In genomic region chr9:127340721-127341120, GRCh38 we compare ENCODE assay signal across 28 cellular contexts. TPM values are rescaled to one million over a fixed set of nuclear protein-coding genes. Genes with fewer than 3 reads are reported as not detected.
DNase-seq lines count a peak whose midpoint lies in the region; ATAC-seq and TF ChIP-seq lines count a peak whose summit lies in the region.
"Had no signal": no experiment of that assay in that cellular context is flagged by ENCODE, and none has a peak within 500 bp of the region (broad histone marks: within the 10 kb centered on the region; RNA-seq: fewer than 3 reads in every experiment).

No MANE protein-coding gene starts in this region.

- no peak for ATAC-seq in activated T-helper 17 cell treated with anti-CD3 and anti-CD28 coated beads, Interleukin-2, amount 50 U/mL, for 72 hours (replicated peaks)
- ATAC-seq in gastroesophageal sphincter (peak; percentile 16), psoas muscle (no peak)
- ATAC-seq: body of pancreas had no signal

- WGBS in GM23248 (ENCODE audit: low coverage in 1 of 2, low lambda C conversion rate in 2 of 2, missing lambda C conversion rate in 2 of 2), 2 experiments: 30 to 33% methylated on average over 2 of the region's 2 CpGs
- 67 to 80% methylated on average over 1 of the region's 2 CpGs for WGBS in gastroesophageal sphincter (ENCODE audit: low coverage in 1 of 2), 2 donors
- 45 to 65% (median 59%) methylated on average over 2 of the region's 2 CpGs for WGBS in psoas muscle, 3 donors

- H2AFZ ChIP-seq in GM23248: no peak overlapping the region

- no peak overlapping the region for H3K4me2 ChIP-seq in GM23248 (ENCODE audit: unreplicated experiment)
- H3K4me2 ChIP-seq: BLaER1, SK-N-SH had no signal

- H3K27me3 Mint-ChIP-seq in activated T-helper 17 cell treated with anti-CD3 and anti-CD28 coated beads, Interleukin-2, amount 50 U/mL, for 72 hours: no peaks in the 10 kb centered on the region

- H3K9me3 Mint-ChIP-seq in activated T-helper 17 cell treated with anti-CD3 and anti-CD28 coated beads, Interleukin-2, amount 50 U/mL, for 72 hours: no peaks in the 10 kb centered on the region
- H3K9me3 Mint-ChIP-seq: naive B cell; T-helper 2 cell treated with Interferon-gamma antibody and Interleukin-4, amounts not matched to agents 5 μg/mL and 100 μg/mL, for 36 hours had no signal

- H3K36me3 Mint-ChIP-seq in activated T-helper 17 cell treated with anti-CD3 and anti-CD28 coated beads, Interleukin-2, amount 50 U/mL, for 72 hours (ENCODE audit: low read depth): no peaks in the 10 kb centered on the region

- TF ChIP-seq CTCF in gastroesophageal sphincter (IDR thresholded peaks at IDR 0.05) (no peak), psoas muscle (IDR thresholded peaks at IDR 0.05) (no peak), colonic mucosa (IDR thresholded peaks at IDR 0.05) (no peak), dorsolateral prefrontal cortex (IDR thresholded peaks at IDR 0.05 in 54 of 56, conservative IDR thresholded peaks at IDR 0.05 in 2 of 56; ENCODE audit: low read depth in 1 of 56, partially characterized antibody in 56 of 56) (no peak)

- no peak for TF ChIP-seq POLR2A in gastroesophageal sphincter (IDR thresholded peaks at IDR 0.05)

- no peak for TF ChIP-seq EP300 in gastroesophageal sphincter (IDR thresholded peaks at IDR 0.05)

- peak; percentile 5 for DNase-seq in GM23248
- DNase-seq in psoas muscle: peak in 1 of 2 donors; percentile 61
- DNase-seq in colonic mucosa: no peak
- no peak for DNase-seq in NCI-H2171 treated with DMSO at 0.1 percent for 48 hours (lab: John Stamatoyannopoulos, UW)
- DNase-seq in activated CD4-positive, alpha-beta T cell treated with anti-CD3 and anti-CD28 coated beads, Interleukin-2, amount 50 U/mL, for 1 hour: no peak
- DNase-seq in dorsolateral prefrontal cortex: no peak
- DNase-seq: ACHN; activated CD8-positive, alpha-beta memory T cell treated with anti-CD3 and anti-CD28 coated beads, Interleukin-2, amount 50 U/mL, for 4 hours; Caco-2; cortex of kidney; DND-41; H7; mesendoderm; naive B cell; NCI-H2107; occipital lobe; Peyer's patch; SK-N-SH; spleen; stimulated activated CD4-positive, alpha-beta T cell treated with anti-CD3 and anti-CD28 coated beads, Interleukin-4, amount 100 ng/mL, for 1 hour; stimulated activated naive CD4-positive, alpha-beta T cell treated with Interleukin-2 at 50 U/mL for 16 hours; WERI-Rb-1 had no signal

- no peaks in the 10 kb centered on the region for H3K4me1 Mint-ChIP-seq in activated T-helper 17 cell treated with anti-CD3 and anti-CD28 coated beads, Interleukin-2, amount 50 U/mL, for 72 hours
- H3K4me1 Mint-ChIP-seq: naive B cell had no signal

- H3K79me2 ChIP-seq in GM23248 (ENCODE audit: insufficient read depth): no peaks in the 10 kb centered on the region

- H3F3A ChIP-seq in GM23248 (ENCODE audit: insufficient read depth): peaks cover 10% of the 10 kb centered on the region

- H3K9me2 ChIP-seq in GM23248 (ENCODE audit: insufficient read depth): no peaks in the 10 kb centered on the region
- H3K9me2 ChIP-seq: SK-N-SH had no signal

- H3K9ac ChIP-seq in GM23248 (no peak overlapping the region), colonic mucosa (ENCODE audit: low read depth in 2 of 2, low read length in 2 of 2) (no peak overlapping the region)
- H3K9ac ChIP-seq: BLaER1, SK-N-SH had no signal

- H3K36me3 ChIP-seq in GM23248 (ENCODE audit: low read depth) (no peaks in the 10 kb centered on the region), gastroesophageal sphincter (peaks cover 0 to 62% of the 10 kb centered on the region in 2 donors), psoas muscle (ENCODE audit: insufficient read depth in 1 of 2, low read depth in 1 of 2) (no peaks in the 10 kb centered on the region), colonic mucosa (no peaks in the 10 kb centered on the region)
- H3K36me3 ChIP-seq: Peyer's patch, spleen had no signal

- H3K27me3 ChIP-seq in GM23248 (replicated peaks; ENCODE audit: insufficient read depth): 0 out of 2 replicates have a peak, but pooled peaks cover 15% of the 10 kb centered on the region
- no peaks in the 10 kb centered on the region for H3K27me3 ChIP-seq in gastroesophageal sphincter
- H3K27me3 ChIP-seq in psoas muscle (ENCODE audit: insufficient read depth in 3 of 3, low read length in 2 of 3): no peaks in the 10 kb centered on the region
- no peaks in the 10 kb centered on the region for H3K27me3 ChIP-seq in colonic mucosa
- no peaks in the 10 kb centered on the region for H3K27me3 ChIP-seq in dorsolateral prefrontal cortex
- H3K27me3 ChIP-seq: BLaER1, body of pancreas, Peyer's patch, spleen, tibial nerve had no signal

- H3K27ac ChIP-seq in GM23248 (no peak overlapping the region), gastroesophageal sphincter (peak overlapping the region in 3 of 4 donors; percentile 5 to 48 (median 29)), psoas muscle (peak overlapping the region; percentile 1), colonic mucosa (no peak overlapping the region), dorsolateral prefrontal cortex (peak overlapping the region in 18 of 59 donors; percentile 6 to 60 (median 34))
- H3K27ac ChIP-seq: BLaER1, body of pancreas, spleen, WERI-Rb-1 had no signal

- H3K4me3 ChIP-seq in GM23248 (no peak overlapping the region), gastroesophageal sphincter (no peak overlapping the region), psoas muscle (no peak overlapping the region), colonic mucosa (no peak overlapping the region), dorsolateral prefrontal cortex (no peak overlapping the region)
- H3K4me3 ChIP-seq: BLaER1, body of pancreas, Peyer's patch, spleen, tibial nerve had no signal

- in situ Hi-C loops in GM23248 (cut with MboI): no loop called here

- no peak overlapping the region for H3K4me3 Mint-ChIP-seq in activated T-helper 17 cell treated with anti-CD3 and anti-CD28 coated beads, Interleukin-2, amount 50 U/mL, for 72 hours
- H3K4me3 Mint-ChIP-seq: naive B cell; T-helper 2 cell treated with Interferon-gamma antibody and Interleukin-4, amounts not matched to agents 5 μg/mL and 100 μg/mL, for 36 hours had no signal

- H3K27ac Mint-ChIP-seq in activated T-helper 17 cell treated with anti-CD3 and anti-CD28 coated beads, Interleukin-2, amount 50 U/mL, for 72 hours: peak overlapping the region; percentile 0
- H3K27ac Mint-ChIP-seq: naive B cell; T-helper 2 cell treated with Interferon-gamma antibody and Interleukin-4, amounts not matched to agents 5 μg/mL and 100 μg/mL, for 36 hours had no signal

- H3K9me3 ChIP-seq in GM23248 (ENCODE audit: low read depth): no peaks in the 10 kb centered on the region
- H3K9me3 ChIP-seq in gastroesophageal sphincter: no peaks in the 10 kb centered on the region
- H3K9me3 ChIP-seq in psoas muscle: no peaks in the 10 kb centered on the region
- no peaks in the 10 kb centered on the region for H3K9me3 ChIP-seq in colonic mucosa
- H3K9me3 ChIP-seq: BLaER1, body of pancreas, Caco-2, Peyer's patch, SK-N-SH, spleen, tibial nerve had no signal

- intact Hi-C loops in psoas muscle (cut with DNase I): loop anchor here in 1 of 2 donors (5.0 to 10.0 kb wide), 2 partner anchors 56 to 123 kb away; no protein-coding TSS in a partner anchor
- intact Hi-C loops in colonic mucosa (cut with DNase I): no loop called here
- intact Hi-C loops in dorsolateral prefrontal cortex (cut with DNase I): loop anchor here in 1 of 2 donors (10.0 kb wide), 2 partner anchors 46 to 396 kb away; no protein-coding TSS in a partner anchor

- H3K4me1 ChIP-seq in GM23248 (ENCODE audit: insufficient read depth) (peaks cover 20% of the 10 kb centered on the region), gastroesophageal sphincter (peaks cover 11 to 44% (median 21%) of the 10 kb centered on the region in 3 donors), psoas muscle (peaks cover 29% of the 10 kb centered on the region), colonic mucosa (peaks cover 10% of the 10 kb centered on the region)
- H3K4me1 ChIP-seq: BLaER1 had no signal

- H4K20me1 ChIP-seq in GM23248 (ENCODE audit: insufficient read depth): no peaks in the 10 kb centered on the region
- H4K20me1 ChIP-seq: BLaER1 had no signal

RNA-seq across cellular contexts. Expression of gene SLC2A8, which starts 56.2 kb away (rescaled TPM):
- 9.9 and 11.9 TPM in 2 replicates for total RNA-seq in GM23248 (2014; rRNA removed; shearing (Covaris generic))
- polyA plus RNA-seq in GM23248 (2016; fragmentation: Nextera tagmentation; extraction: Ambion mirVana): 8.7 and 9.6 TPM in 2 replicates
- total RNA-seq in activated T-helper 17 cell treated with anti-CD3 and anti-CD28 coated beads, Interleukin-2, amount 50 U/mL, for 72 hours: 1 to 10 TPM; 3.0 TPM
- total RNA-seq in gastroesophageal sphincter: 10 to 100 TPM; 23.7 to 40.2 (median 29.8) TPM
- total RNA-seq in psoas muscle: 10 to 100 TPM; 15.8 to 18.7 (median 16.3) TPM
- polyA plus RNA-seq in psoas muscle: 10 to 100 TPM; 13.2 to 20.3 (median 19.0) TPM
- total RNA-seq in colonic mucosa: 10 to 100 TPM; 20.4 to 33.6 TPM
- total RNA-seq in dorsolateral prefrontal cortex: 10 to 100 TPM; 20.2 to 51.7 (median 29.5) TPM

Comparison
In these comparisons a context has a peak if more than half of its experiments do, and no peak if none do; other contexts are left out.
1. H3K27ac ChIP-seq: peak in gastroesophageal sphincter (3 of 4) and psoas muscle (single experiment); none in GM23248 (single experiment) and colonic mucosa (single experiment).